ENCODE assay signal across 1 cellular context in genomic region chrX:108347800-108348199, GRCh38.
TF ChIP-seq lines count a peak whose summit lies in the region.

No MANE protein-coding gene starts in this region.

TF ChIP-seq in endothelial cell of umbilical vein, 7 proteins besides CTCF, POLR2A, EP300 and RAD21:
- TF ChIP-seq MAX (IDR thresholded peaks at IDR 0.05; ENCODE audit: insufficient read depth, insufficient read length) (no peak), GATA2 (IDR thresholded peaks at IDR 0.05; ENCODE audit: insufficient read depth, insufficient read length, low read depth, low read length) (no peak), MYC (IDR thresholded peaks at IDR 0.05; ENCODE audit: low read depth, low read length) (no peak), JUN (IDR thresholded peaks at IDR 0.05; ENCODE audit: borderline replicate concordance, insufficient read depth, insufficient read length, low read depth) (no peak), EZH2 (IDR thresholded peaks at IDR 0.05; ENCODE audit: borderline replicate concordance, low read depth, low read length, severe bottlenecking) (no peak), POLR2AphosphoS5 (IDR thresholded peaks at IDR 0.05; ENCODE audit: insufficient read depth, low read depth, low read length) (no peak), FOS (IDR thresholded peaks at IDR 0.05; ENCODE audit: borderline replicate concordance, insufficient read depth, low read length) (no peak)
TF ChIP-seq in endothelial cell of umbilical vein: peak in this region for 0.
